In genomic region chr2:238239552-238239871, GRCh38 we compare ENCODE assay signal across 8 cellular contexts. TPM values are rescaled to one million over a fixed set of nuclear protein-coding genes. Genes with fewer than 3 reads are reported as not detected.
DNase-seq lines count a peak whose midpoint lies in the region; ATAC-seq and TF ChIP-seq lines count a peak whose summit lies in the region.

No MANE protein-coding gene starts in this region.

- H3K4me1 Mint-ChIP-seq in activated T-cell treated with anti-CD3 and anti-CD28 coated beads, Interleukin-2, amount 50 U/mL, for 4 hours (ENCODE audit: low read depth): peaks cover 7% of the 10 kb centered on the region
- peaks cover 2 to 17% (median 8%) of the 10 kb centered on the region in 7 donors for H3K4me1 Mint-ChIP-seq in naive thymus-derived CD4-positive, alpha-beta T cell
- peaks cover 9% of the 10 kb centered on the region for H3K4me1 Mint-ChIP-seq in HFFc6 (ENCODE audit: low read depth)

- H3K9me3 Mint-ChIP-seq in activated T-cell treated with anti-CD3 and anti-CD28 coated beads, Interleukin-2, amount 50 U/mL, for 4 hours: no peaks in the 10 kb centered on the region
- H3K9me3 Mint-ChIP-seq in naive thymus-derived CD4-positive, alpha-beta T cell: peaks cover 0 to 2% (median 0%) of the 10 kb centered on the region in 11 donors
- H3K9me3 Mint-ChIP-seq in HFFc6: no peaks in the 10 kb centered on the region

- intact Hi-C loops in naive thymus-derived CD4-positive, alpha-beta T cell (cut with micrococcal nuclease): no loop called here

- CTCF ChIA-PET in naive thymus-derived CD4-positive, alpha-beta T cell (lab: Charles Lee): interaction anchor here (1.1 kb wide), 1 partner anchor 555 kb away, joined by 3 read pairs; no protein-coding TSS in a partner anchor

- no peak overlapping the region for H3K27ac Mint-ChIP-seq in naive thymus-derived CD4-positive, alpha-beta T cell
- no peak overlapping the region for H3K27ac Mint-ChIP-seq in HFFc6

- H3K36me3 Mint-ChIP-seq in activated T-cell treated with anti-CD3 and anti-CD28 coated beads, Interleukin-2, amount 50 U/mL, for 4 hours (ENCODE audit: insufficient read depth): peaks cover 5% of the 10 kb centered on the region
- peaks cover 0 to 4% (median 0%) of the 10 kb centered on the region in 5 donors for H3K36me3 Mint-ChIP-seq in naive thymus-derived CD4-positive, alpha-beta T cell
- H3K36me3 Mint-ChIP-seq in HFFc6 (ENCODE audit: low read depth): no peaks in the 10 kb centered on the region

- DNase-seq in activated T-cell treated with anti-CD3 and anti-CD28 coated beads, Interleukin-2, amount 50 U/mL, for 4 hours: no peak
- DNase-seq in activated T-cell treated with anti-CD3 and anti-CD28 coated beads, Interleukin-2, amount 50 U/mL, for 1 hour: no peak
- DNase-seq in Jurkat, Clone E6-1 (ENCODE audit: low read depth, low spot score): no peak
- DNase-seq in coronary artery (ENCODE audit: low spot score) (no peak), HFFc6 (no peak), SHP77 treated with DMSO at 0.1 percent for 48 hours (lab: John Stamatoyannopoulos, UW) (no peak)
- DNase-seq in naive thymus-derived CD4-positive, alpha-beta T cell: peak in 2 of 9 donors; percentile 38 to 39

- peaks cover 21% of the 10 kb centered on the region for H3K27me3 Mint-ChIP-seq in activated T-cell treated with anti-CD3 and anti-CD28 coated beads, Interleukin-2, amount 50 U/mL, for 4 hours (ENCODE audit: low read depth)
- H3K27me3 Mint-ChIP-seq in naive thymus-derived CD4-positive, alpha-beta T cell: peaks cover 11 to 50% (median 16%) of the 10 kb centered on the region in 5 donors
- H3K27me3 Mint-ChIP-seq in HFFc6 (ENCODE audit: insufficient read depth): peaks cover 15% of the 10 kb centered on the region

- peak; percentile 35 to 38 for ATAC-seq in activated T-cell treated with anti-CD3 and anti-CD28 coated beads, Interleukin-2, amount 50 U/mL, for 4 hours
- peak; percentile 28 for ATAC-seq in naive thymus-derived CD4-positive, alpha-beta T cell
- no peak for ATAC-seq in GM21360 (IDR thresholded peaks at IDR 0.05; ENCODE audit: unreplicated experiment)

- H3K4me3 Mint-ChIP-seq in activated T-cell treated with anti-CD3 and anti-CD28 coated beads, Interleukin-2, amount 50 U/mL, for 4 hours: no peak overlapping the region
- H3K4me3 Mint-ChIP-seq in naive thymus-derived CD4-positive, alpha-beta T cell: peak overlapping the region in 5 of 10 donors; percentile 16 to 98 (median 51)
- H3K4me3 Mint-ChIP-seq in HFFc6: no peak overlapping the region

- peak overlapping the region; percentile 55 for H3K4me3 ChIP-seq in Jurkat, Clone E6-1 (ENCODE audit: low read length)
- peak overlapping the region; percentile 85 for H3K4me3 ChIP-seq in coronary artery
- no peak overlapping the region for H3K4me3 ChIP-seq in naive thymus-derived CD4-positive, alpha-beta T cell (ENCODE audit: low read length)

- TF ChIP-seq CTCF in coronary artery (IDR thresholded peaks at IDR 0.05): no peak
- no peak for TF ChIP-seq CTCF in HFFc6 (IDR thresholded peaks at IDR 0.05)

- no peaks in the 10 kb centered on the region for H3K9me3 ChIP-seq in naive thymus-derived CD4-positive, alpha-beta T cell (ENCODE audit: control insufficient read depth in 2 of 3, low read length in 3 of 3)

- peaks cover 0 to 4% of the 10 kb centered on the region in 2 donors for H3K4me1 ChIP-seq in naive thymus-derived CD4-positive, alpha-beta T cell (ENCODE audit: control insufficient read depth in 2 of 2, insufficient read depth in 2 of 2, low read length in 2 of 2)

- H3K27me3 ChIP-seq in naive thymus-derived CD4-positive, alpha-beta T cell (ENCODE audit: control insufficient read depth in 2 of 2, insufficient read depth in 2 of 2, low read length in 2 of 2): peaks cover 0 to 16% of the 10 kb centered on the region in 2 donors

- H3K36me3 ChIP-seq in naive thymus-derived CD4-positive, alpha-beta T cell (ENCODE audit: control insufficient read depth in 2 of 3, insufficient read depth in 3 of 3, low read length in 3 of 3): no peaks in the 10 kb centered on the region

- H3K27ac ChIP-seq in coronary artery: peak overlapping the region in 1 of 2 donors; percentile 84
- no peak overlapping the region for H3K27ac ChIP-seq in naive thymus-derived CD4-positive, alpha-beta T cell (ENCODE audit: low read depth, low read length)

- POLR2A ChIA-PET in naive thymus-derived CD4-positive, alpha-beta T cell (lab: Charles Lee): interaction anchor here (1.6 kb wide), 1 partner anchor 49 kb away, joined by 3 read pairs; the partner anchor contains the start of gene PER2

RNA-seq across cellular contexts. Expression of gene HES6, which starts 0.3 kb away (rescaled TPM):
- total RNA-seq in activated T-cell treated with anti-CD3 and anti-CD28 coated beads, Interleukin-2, amount 50 U/mL, for 4 hours: 1 to 10 TPM; 5.9 to 9.1 (median 8.0) TPM
- 42.2 TPM for polyA plus RNA-seq in Jurkat, Clone E6-1 (2012; ENCODE audit: insufficient read depth, insufficient read length)
- total RNA-seq in naive thymus-derived CD4-positive, alpha-beta T cell: 1 to 10 TPM in 4 of 5 experiments, under 1 TPM in 1; 0.73 to 2.7 (median 2.4) TPM
- polyA plus RNA-seq in naive thymus-derived CD4-positive, alpha-beta T cell: 1 to 10 TPM in 1 of 2 donors, under 1 TPM in 1; 0.61 to 1.3 TPM
- 1 to 10 TPM in 2 of 6 experiments, under 1 TPM in 4; 0.47 to 1.0 (median 0.82) TPM for total RNA-seq in HFFc6 (2021; fragmentation: NEBNext Ultra II Directional; extraction: Animal tissue kit (Norgen Biotek cat#: 25700))

RNA-seq across cellular contexts. Expression of gene ILKAP, which starts 36.0 kb away (rescaled TPM):
- total RNA-seq in activated T-cell treated with anti-CD3 and anti-CD28 coated beads, Interleukin-2, amount 50 U/mL, for 4 hours: 10 to 100 TPM; 64.5 to 70.9 (median 66.5) TPM
- polyA plus RNA-seq in Jurkat, Clone E6-1 (2012; ENCODE audit: insufficient read depth, insufficient read length): 50.6 TPM
- total RNA-seq in naive thymus-derived CD4-positive, alpha-beta T cell: 100 to 1,000 TPM in 2 of 5 experiments, 10 to 100 TPM in 3; 68.1 to 126 (median 90.9) TPM
- 10 to 100 TPM; 40.6 to 48.1 TPM for polyA plus RNA-seq in naive thymus-derived CD4-positive, alpha-beta T cell
- 10 to 100 TPM; 27.3 to 34.3 (median 28.6) TPM for total RNA-seq in HFFc6 (2021; fragmentation: NEBNext Ultra II Directional; extraction: Animal tissue kit (Norgen Biotek cat#: 25700))

RNA-seq across cellular contexts. Expression of gene PER2, which starts 48.9 kb away (rescaled TPM):
- 10 to 100 TPM; 22.8 to 25.4 (median 24.6) TPM for total RNA-seq in activated T-cell treated with anti-CD3 and anti-CD28 coated beads, Interleukin-2, amount 50 U/mL, for 4 hours
- polyA plus RNA-seq in Jurkat, Clone E6-1 (2012; ENCODE audit: insufficient read depth, insufficient read length): 5.4 TPM
- 10 to 100 TPM; 13.5 to 28.6 (median 14.3) TPM for total RNA-seq in naive thymus-derived CD4-positive, alpha-beta T cell
- polyA plus RNA-seq in naive thymus-derived CD4-positive, alpha-beta T cell: 10 to 100 TPM in 1 of 2 donors, 1 to 10 TPM in 1; 7.0 to 10.1 TPM
- 1 to 10 TPM; 4.3 to 5.7 (median 4.5) TPM for total RNA-seq in HFFc6 (2021; fragmentation: NEBNext Ultra II Directional; extraction: Animal tissue kit (Norgen Biotek cat#: 25700))
